In the genomic region with DNA sequence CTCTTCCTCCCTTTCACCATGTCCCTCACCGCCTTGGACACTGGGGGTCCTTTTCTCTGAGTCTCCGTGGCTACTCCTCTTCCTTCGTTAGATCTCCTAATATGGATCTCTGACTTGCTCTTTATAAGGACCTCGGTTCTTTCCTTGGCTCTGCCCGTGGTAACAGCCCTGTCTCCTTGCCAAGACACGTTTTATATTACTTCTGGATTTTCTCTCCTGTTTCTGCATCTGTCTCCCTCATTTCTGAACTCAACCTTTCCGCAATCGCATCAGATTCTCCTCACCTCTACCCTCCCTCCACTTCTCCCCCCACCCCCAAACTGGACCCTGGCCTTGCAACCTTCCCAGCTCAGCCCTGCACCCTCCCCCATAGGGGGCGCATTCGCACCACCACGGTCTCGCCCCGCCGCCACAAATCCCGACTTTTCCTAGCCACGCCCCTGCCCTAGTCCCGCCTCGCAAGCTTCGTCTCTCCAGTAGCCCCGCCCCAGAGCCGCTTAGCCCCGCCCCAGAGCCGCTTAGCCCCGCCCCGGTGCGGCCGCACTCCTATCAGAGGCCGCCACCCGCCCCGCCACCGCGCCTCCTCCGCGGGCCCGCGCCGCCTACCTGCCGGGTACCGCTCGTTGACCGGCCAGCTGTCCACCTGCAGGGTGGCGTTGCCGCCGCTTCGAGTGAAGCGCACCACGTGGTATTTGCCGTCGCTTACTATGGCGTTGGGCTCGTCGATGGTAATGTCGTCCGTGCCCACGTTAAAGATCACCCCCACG, we compare ENCODE assay signal across 20 cellular contexts. TPM values are rescaled to one million over a fixed set of nuclear protein-coding genes. Genes with fewer than 3 reads are reported as not detected.
DNase-seq lines count a peak whose midpoint lies in the region; ATAC-seq, FAIRE-seq and TF ChIP-seq lines count a peak whose summit lies in the region.
"Had no signal": no experiment of that assay in that cellular context is flagged by ENCODE, and none has a peak within 500 bp of the region (broad histone marks: within the 10 kb centered on the region; RNA-seq: fewer than 3 reads in every experiment).

No MANE protein-coding gene starts in this region.

- in situ Hi-C loops in K562 (cut with MboI), result no loop called here

- TF ChIP-seq RAD21 in K562 (CRISPR knock-in tag; conservative IDR thresholded peaks at IDR 0.05 in 1 of 2, IDR thresholded peaks at IDR 0.05 in 1 of 2), result peak in 1 of 2 experiments; percentile 41; a peak in 1 of 4 replicates

- H3K36me3 ChIP-seq in K562 (ENCODE audit: control insufficient read depth, insufficient read depth, low read length) (no peaks in the 10 kb centered on the region), upper lobe of right lung (no peaks in the 10 kb centered on the region), ovary (no peaks in the 10 kb centered on the region)
- H3K36me3 ChIP-seq: brain microvascular endothelial cell had no signal

- intact Hi-C loops in activated CD4-positive, alpha-beta T cell treated with anti-CD3 and anti-CD28 coated beads, Interleukin-2, amount 10 ng/mL, durations not matched to agents 24 days and 14 days (cut with micrococcal nuclease), result no loop called here
- intact Hi-C loops in K562 (cut with micrococcal nuclease), result loop anchor here (2.0 kb wide), 1 partner anchor 19 kb away; no protein-coding TSS in a partner anchor
- intact Hi-C loops in upper lobe of right lung (cut with DNase I), result no loop called here
- intact Hi-C loops in ovary (cut with DNase I), result no loop called here

- POLR2A ChIA-PET in K562 (lab: Yijun Ruan, JAX), result interaction anchor here (0.7 to 1.1 kb wide), 4 partner anchors 10 to 877 kb away, joined by 3 to 4 read pairs (median 3); no protein-coding TSS in a partner anchor

- ATAC-seq in K562 (peak; percentile 100), upper lobe of right lung (peak; percentile 40), HG02798 (IDR thresholded peaks at IDR 0.05; ENCODE audit: poor library complexity, unreplicated experiment) (no peak), GM21825 (IDR thresholded peaks at IDR 0.05; ENCODE audit: unreplicated experiment) (no peak)

- H4K20me1 ChIP-seq in K562 (replicated peaks; ENCODE audit: control insufficient read depth, insufficient read depth, low read length), result peaks cover 5% of the 10 kb centered on the region

- TF ChIP-seq EP300 in K562 (IDR thresholded peaks at IDR 0.05; ENCODE audit: low read length) (no peak; the same call in 1 of the 2 replicates), ovary (IDR thresholded peaks at IDR 0.05) (no peak)

- H3K27ac Mint-ChIP-seq in activated CD4-positive, alpha-beta T cell treated with anti-CD3 and anti-CD28 coated beads, Interleukin-2, amount 10 ng/mL, durations not matched to agents 24 days and 14 days, result no peak overlapping the region
- H3K27ac Mint-ChIP-seq: activated CD4-positive, alpha-beta memory T cell treated with anti-CD3 and anti-CD28 coated beads, Interleukin-2, amount 10 ng/mL, durations not matched to agents 7 days and 5 days had no signal

- H3K27me3 ChIP-seq in K562 (ENCODE audit: control insufficient read depth in 2 of 2, insufficient read depth in 2 of 2, low read length in 2 of 2) (peaks cover 11 to 57% of the 10 kb centered on the region in 2 experiments), upper lobe of right lung (peaks cover 10% of the 10 kb centered on the region), ovary (no peaks in the 10 kb centered on the region)

- H2AFZ ChIP-seq in K562 (ENCODE audit: low read depth, low read length), result peak overlapping the region; percentile 71; the same call in 1 of the 2 replicates

- peaks cover 2% of the 10 kb centered on the region for H3K27me3 Mint-ChIP-seq in activated CD4-positive, alpha-beta T cell treated with anti-CD3 and anti-CD28 coated beads, Interleukin-2, amount 10 ng/mL, durations not matched to agents 24 days and 14 days
- H3K27me3 Mint-ChIP-seq: activated CD4-positive, alpha-beta memory T cell treated with anti-CD3 and anti-CD28 coated beads, Interleukin-2, amount 10 ng/mL, durations not matched to agents 7 days and 5 days had no signal

- peak overlapping the region; percentile 76 for H3K4me2 ChIP-seq in K562 (ENCODE audit: insufficient read depth, low read length)
- H3K4me2 ChIP-seq: A549 had no signal

- TF ChIP-seq CTCF in K562 (IDR thresholded peaks at IDR 0.05 in 2 of 3, conservative IDR thresholded peaks at IDR 0.05 in 1 of 3; ENCODE audit: insufficient read depth in 2 of 3, low read depth in 1 of 3, low read length in 3 of 3) (peak; percentile 60 to 70 (median 62); a peak in 5 of 6 replicates), upper lobe of right lung (IDR thresholded peaks at IDR 0.05) (no peak), ovary (IDR thresholded peaks at IDR 0.05) (no peak)

- whole genome bisulfite sequencing in K562 (ENCODE audit: insufficient coverage, low coverage, missing lambda C conversion rate), result 8% methylated on average over 35 of the region's 56 CpGs
- 61 to 67% (median 62%) methylated on average over 56 of the region's 56 CpGs for WGBS in ovary, 3 donors

- H3K79me2 ChIP-seq in K562 (ENCODE audit: control insufficient read depth, insufficient read depth, low read length), result no peaks in the 10 kb centered on the region

- peak; percentile 12 for DNase-seq in activated CD4-positive, alpha-beta T cell treated with anti-CD3 and anti-CD28 coated beads for 48 hours
- DNase-seq in activated CD4-positive, alpha-beta T cell treated with anti-CD3 and anti-CD28 coated beads, Interleukin-2, amount 10 ng/mL, durations not matched to agents 24 days and 14 days, result no peak
- DNase-seq in K562 (ENCODE audit: extremely low read depth in 1 of 4, low spot score in 3 of 4) (peak; percentile 92 to 98 (median 96)), iPS-NIHi7 (ENCODE audit: extremely low spot score) (peak; percentile 96), upper lobe of right lung (no peak), ovary (no peak)
- DNase-seq: activated CD4-positive, alpha-beta memory T cell treated with anti-CD3 and anti-CD28 coated beads, Interleukin-2, amount 10 ng/mL, durations not matched to agents 7 days and 5 days; activated gamma-delta T cell; brain microvascular endothelial cell; head of caudate nucleus; NCI-H1092; small intestine had no signal

- no peak overlapping the region for H3K4me3 Mint-ChIP-seq in activated CD4-positive, alpha-beta T cell treated with anti-CD3 and anti-CD28 coated beads, Interleukin-2, amount 10 ng/mL, durations not matched to agents 24 days and 14 days
- H3K4me3 Mint-ChIP-seq: activated CD4-positive, alpha-beta memory T cell treated with anti-CD3 and anti-CD28 coated beads, Interleukin-2, amount 10 ng/mL, durations not matched to agents 7 days and 5 days; neural crest cell had no signal

- no peaks in the 10 kb centered on the region for H3K9me3 ChIP-seq in K562 (replicated peaks; ENCODE audit: control insufficient read depth, insufficient read depth, low read depth, low read length)
- no peaks in the 10 kb centered on the region for H3K9me3 ChIP-seq in upper lobe of right lung
- no peaks in the 10 kb centered on the region for H3K9me3 ChIP-seq in ovary
- H3K9me3 ChIP-seq: A549 had no signal

- H3K4me1 ChIP-seq in K562 (replicated peaks in 1 of 2; ENCODE audit: control insufficient read depth in 2 of 2, insufficient read depth in 2 of 2, low read length in 2 of 2) (peaks cover 6 to 12% of the 10 kb centered on the region in 2 experiments; a peak in 4 of 5 replicates), upper lobe of right lung (no peaks in the 10 kb centered on the region), ovary (ENCODE audit: insufficient read depth) (no peaks in the 10 kb centered on the region)
- H3K4me1 ChIP-seq: A549 had no signal

- H3K27ac ChIP-seq in K562 (ENCODE audit: extremely low read depth, low read depth, low read length) (no peak overlapping the region), upper lobe of right lung (no peak overlapping the region), ovary (no peak overlapping the region)
- H3K27ac ChIP-seq: A549, brain microvascular endothelial cell, RWPE1 had no signal

- H3K4me3 ChIP-seq in K562, result no peak overlapping the region; the same call in 1 of the 2 replicates
- H3K4me3 ChIP-seq in upper lobe of right lung, result no peak overlapping the region
- no peak overlapping the region for H3K4me3 ChIP-seq in ovary
- H3K4me3 ChIP-seq: A549 had no signal

- peak; percentile 83 for FAIRE-seq in K562 (lab: Jason Lieb, UNC)
- FAIRE-seq: A549, HTR-8/SVneo, small intestine had no signal

- H3K9me1 ChIP-seq in K562 (ENCODE audit: control insufficient read depth, insufficient read depth, low read length), result no peaks in the 10 kb centered on the region

- TF ChIP-seq POLR2A in K562 (conservative IDR thresholded peaks at IDR 0.05) (no peak), ovary (IDR thresholded peaks at IDR 0.05) (no peak)

- BruUV-seq in K562 (replicated peaks; lab: Mats Ljungman, UMichigan), result no TSS peak

- no peaks in the 10 kb centered on the region for H3K9me3 Mint-ChIP-seq in activated CD4-positive, alpha-beta T cell treated with anti-CD3 and anti-CD28 coated beads, Interleukin-2, amount 10 ng/mL, durations not matched to agents 24 days and 14 days
- H3K9me3 Mint-ChIP-seq: activated CD4-positive, alpha-beta memory T cell treated with anti-CD3 and anti-CD28 coated beads, Interleukin-2, amount 10 ng/mL, durations not matched to agents 7 days and 5 days; neural crest cell had no signal

- H3K4me1 Mint-ChIP-seq in activated CD4-positive, alpha-beta T cell treated with anti-CD3 and anti-CD28 coated beads, Interleukin-2, amount 10 ng/mL, durations not matched to agents 24 days and 14 days, result peaks cover 12% of the 10 kb centered on the region

- CTCF ChIA-PET in K562 (lab: Yijun Ruan, JAX; ENCODE audit: low intra/inter-chr PET ratio), result interaction anchor here (0.7 kb wide), 1 partner anchor 58 kb away, joined by 3 read pairs; no protein-coding TSS in a partner anchor

- H3K36me3 Mint-ChIP-seq in activated CD4-positive, alpha-beta T cell treated with anti-CD3 and anti-CD28 coated beads, Interleukin-2, amount 10 ng/mL, durations not matched to agents 24 days and 14 days (ENCODE audit: low read depth), result no peaks in the 10 kb centered on the region

- H3K9ac ChIP-seq in K562 (ENCODE audit: insufficient read depth in 1 of 2, low read depth in 2 of 2, low read length in 2 of 2), result peak overlapping the region in 1 of 2 experiments; percentile 50; a peak in 2 of 4 replicates

RNA-seq across cellular contexts. Expression of a gene that starts 39.0 kb away (rescaled TPM):
- total RNA-seq in activated CD4-positive, alpha-beta T cell treated with anti-CD3 and anti-CD28 coated beads, Interleukin-2, amount 10 ng/mL, durations not matched to agents 24 days and 14 days, result not detected in 2 replicates
- not detected in 2 replicates for total RNA-seq in K562 (2011; cell fraction: chromatin; rRNA removed; ENCODE audit: low replicate concordance)
- total RNA-seq in K562 (2011; cell fraction: nucleolus; rRNA removed), result not detected in 2 replicates
- total RNA-seq in K562 (2011; cell fraction: nucleoplasm; rRNA removed), result not detected in 2 replicates
- total RNA-seq in K562 (2014; rRNA removed), result not detected in 2 replicates
- total RNA-seq in K562 (2014; rRNA removed; fragmentation: Illumina TruSeq; extraction: Trizol), result not detected in 2 replicates
- not detected in 2 replicates for total RNA-seq in K562 (2015; rRNA removed; fragmentation: Illumina TruSeq; extraction: Trizol)
- total RNA-seq in K562 (2021), result not detected in 2 replicates
- polyA plus RNA-seq in K562 (2011; rRNA removed), result not detected in 2 replicates
- not detected in 2 replicates for polyA plus RNA-seq in K562 (2011; cell fraction: cytosol; rRNA removed)
- polyA plus RNA-seq in K562 (2011; cell fraction: nucleus; rRNA removed), result not detected in 2 replicates
- not detected in 2 replicates for polyA plus RNA-seq in K562 (2012)
- polyA plus RNA-seq in K562 (2014; fragmentation: Illumina TruSeq; extraction: Trizol), result not detected in 2 replicates
- polyA plus RNA-seq in K562 (2014; fragmentation: Nextera tagmentation; extraction: Ambion mirVana), result not detected
- polyA plus RNA-seq in K562 (2014; rRNA removed), result not detected in 2 replicates
- polyA minus RNA-seq in K562 (2011; rRNA and poly(A)+ RNA removed), result not detected in 2 replicates
- not detected in 2 replicates for polyA minus RNA-seq in K562 (2011; cell fraction: cytosol; rRNA and poly(A)+ RNA removed)
- not detected in 2 replicates for polyA minus RNA-seq in K562 (2011; cell fraction: nucleus; rRNA and poly(A)+ RNA removed)
- not detected for total RNA-seq in upper lobe of right lung
- not detected for total RNA-seq in ovary
- polyA plus RNA-seq in ovary, result not detected
- total RNA-seq: activated CD4-positive, alpha-beta memory T cell treated with anti-CD3 and anti-CD28 coated beads, Interleukin-2, amount 10 ng/mL, durations not matched to agents 7 days and 5 days; lower leg skin; NCI-H460; neural crest cell had no signal
- polyA plus RNA-seq: A549, small intestine had no signal

Comparison
In these comparisons a context has a peak if more than half of its experiments do, and no peak if none do; other contexts are left out.
1. DNase-seq: peak in activated CD4-positive, alpha-beta T cell treated with anti-CD3 and anti-CD28 coated beads for 48 hours (single experiment), K562 (4 of 4) and iPS-NIHi7 (single experiment); none in activated CD4-positive, alpha-beta T cell treated with anti-CD3 and anti-CD28 coated beads, Interleukin-2, amount 10 ng/mL, durations not matched to agents 24 days and 14 days (single experiment), upper lobe of right lung (single experiment) and ovary (0 of 5).
2. ATAC-seq: peak in K562 (single experiment) and upper lobe of right lung (single experiment); none in HG02798 (single experiment) and GM21825 (single experiment).
3. CTCF ChIP-seq: peak in K562 (3 of 3); none in upper lobe of right lung (single experiment) and ovary (0 of 3).